In the genomic region with DNA sequence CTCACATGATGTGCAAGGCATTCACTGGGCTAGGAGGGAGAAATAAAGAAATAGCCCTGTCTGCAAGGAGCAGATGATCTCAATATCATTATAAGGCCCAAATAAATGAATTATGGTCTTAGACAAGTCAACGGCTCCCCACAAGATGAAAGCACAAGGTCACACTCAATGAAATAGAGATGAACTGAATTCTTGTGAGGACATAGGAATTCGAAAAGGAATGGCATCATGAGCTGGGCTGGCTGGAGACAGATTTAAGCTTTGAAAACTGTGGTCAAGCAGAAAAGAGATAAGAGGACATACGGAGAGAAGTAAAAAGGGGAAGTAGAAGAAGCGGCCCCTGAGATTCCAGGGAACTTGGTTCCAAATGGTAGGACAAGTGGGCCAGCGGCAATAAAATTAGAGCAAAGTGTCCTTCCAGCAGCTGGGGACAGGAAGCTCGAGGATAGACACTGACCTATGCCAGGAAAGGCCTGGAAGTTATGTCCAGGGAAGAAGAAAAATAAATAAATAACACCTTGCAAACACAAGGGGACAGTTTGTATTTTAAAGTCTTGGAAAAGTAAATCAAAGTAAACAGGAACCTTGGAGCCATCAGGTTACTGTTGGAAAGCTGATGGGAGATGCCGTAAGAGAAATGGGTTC, we compare ENCODE assay signal across 16 cellular contexts. TPM values are rescaled to one million over a fixed set of nuclear protein-coding genes. Genes with fewer than 3 reads are reported as not detected.
DNase-seq lines count a peak whose midpoint lies in the region; ATAC-seq and TF ChIP-seq lines count a peak whose summit lies in the region.
"Had no signal": no experiment of that assay in that cellular context is flagged by ENCODE, and none has a peak within 500 bp of the region (broad histone marks: within the 10 kb centered on the region; RNA-seq: fewer than 3 reads in every experiment).

No MANE protein-coding gene starts in this region.

- H3K4me1 ChIP-seq in ACC112 (ENCODE audit: control insufficient read depth, insufficient read depth, low read length, unreplicated experiment) = peaks cover 17% of the 10 kb centered on the region
- peaks cover 6 to 47% of the 10 kb centered on the region in 2 donors for H3K4me1 ChIP-seq in ascending aorta
- H3K4me1 ChIP-seq in left lung = peaks cover 26 to 37% of the 10 kb centered on the region in 2 donors
- peaks cover 4% of the 10 kb centered on the region for H3K4me1 ChIP-seq in prostate gland (replicated peaks)

- intact Hi-C loops in ascending aorta (cut with DNase I) (loop anchor here (1.0 kb wide), 1 partner anchor 12 kb away; no protein-coding TSS in a partner anchor), left lung (cut with DNase I) (no loop called here), prostate gland (cut with DNase I) (no loop called here)

- H3K9me3 ChIP-seq in ascending aorta = no peaks in the 10 kb centered on the region
- H3K9me3 ChIP-seq in left lung = no peaks in the 10 kb centered on the region
- H3K9me3 ChIP-seq in prostate gland = no peaks in the 10 kb centered on the region
- H3K9me3 ChIP-seq: right lobe of liver had no signal

- H3K4me3 ChIP-seq in ACC112 (ENCODE audit: low read depth, low read length) (peak overlapping the region; percentile 54), LNCaP clone FGC (ENCODE audit: low read depth, low read length) (no peak overlapping the region), ascending aorta (no peak overlapping the region), left lung (no peak overlapping the region), prostate gland (no peak overlapping the region)
- H3K4me3 ChIP-seq: right lobe of liver, SK-N-MC had no signal

- H3K27ac ChIP-seq in ACC112 (ENCODE audit: low read depth, low read length) (peak overlapping the region; percentile 64), ascending aorta (peak overlapping the region; percentile 30 to 81), left lung (peak overlapping the region; percentile 10 to 51), prostate gland (peak overlapping the region in 1 of 2 donors; percentile 18)
- H3K27ac ChIP-seq: right lobe of liver, SK-N-MC had no signal

- no peak for TF ChIP-seq POLR2A in prostate gland (IDR thresholded peaks at IDR 0.05)

- WGBS in prostate gland = 64% methylated on average over 7 of the region's 7 CpGs

- H3K79me2 ChIP-seq in ACC112 (ENCODE audit: control insufficient read depth, insufficient read depth, low read length, unreplicated experiment) = no peaks in the 10 kb centered on the region

- DNase-seq in LNCaP clone FGC (ENCODE audit: low read depth) (peak; percentile 88), ascending aorta (ENCODE audit: low spot score in 2 of 2) (no peak), left lung (no peak), NCI-H1105 treated with DMSO at 0.1 percent for 48 hours (lab: John Stamatoyannopoulos, UW) (no peak), prostate gland (ENCODE audit: low spot score) (no peak)
- DNase-seq: activated CD4-positive, alpha-beta T cell treated with anti-CD3 and anti-CD28 coated beads, Interleukin-2, amount 50 U/mL, for 48 hours; activated naive CD4-positive, alpha-beta T cell treated with anti-CD3 and anti-CD28 coated beads, Interleukin-2, amount 50 U/mL, for 16 hours; MM.1S; NCI-H2081; NCI-H510A; right lobe of liver; stimulated activated CD4-positive, alpha-beta T cell treated with anti-CD3 and anti-CD28 coated beads, Interleukin-2, amount 100 ng/mL, for 24 hours had no signal

- H3K36me3 ChIP-seq in ACC112 (ENCODE audit: insufficient read depth, low read length) (no peaks in the 10 kb centered on the region), ascending aorta (no peaks in the 10 kb centered on the region), left lung (no peaks in the 10 kb centered on the region), prostate gland (no peaks in the 10 kb centered on the region)
- H3K36me3 ChIP-seq: right lobe of liver had no signal

- TF ChIP-seq CTCF in LNCaP clone FGC (IDR thresholded peaks at IDR 0.05; ENCODE audit: control insufficient read depth, extremely low read depth, insufficient read depth) (no peak), ascending aorta (IDR thresholded peaks at IDR 0.05) (no peak), left lung (IDR thresholded peaks at IDR 0.05) (no peak), prostate gland (IDR thresholded peaks at IDR 0.05) (no peak)

- no peaks in the 10 kb centered on the region for H3K27me3 ChIP-seq in ACC112 (ENCODE audit: insufficient read depth, low read length)
- no peaks in the 10 kb centered on the region for H3K27me3 ChIP-seq in ascending aorta
- no peaks in the 10 kb centered on the region for H3K27me3 ChIP-seq in left lung
- H3K27me3 ChIP-seq in prostate gland (replicated peaks; ENCODE audit: insufficient read depth) = no peaks in the 10 kb centered on the region
- H3K27me3 ChIP-seq: right lobe of liver had no signal

- no peak for ATAC-seq in left lung
- no peak for ATAC-seq in HG03457 (IDR thresholded peaks at IDR 0.05; ENCODE audit: unreplicated experiment)
- no peak for ATAC-seq in GM18907 (IDR thresholded peaks at IDR 0.05; ENCODE audit: unreplicated experiment)
- ATAC-seq: right lobe of liver had no signal

- H2AFZ ChIP-seq in ACC112 (ENCODE audit: low read length, unreplicated experiment) = peak overlapping the region; percentile 9

RNA-seq across cellular contexts. Expression of a gene that starts 37.9 kb away (rescaled TPM):
- total RNA-seq in ascending aorta (53.5 TPM), left lung (10 to 100 TPM; 39.3 to 42.6 TPM), prostate gland (100 to 1,000 TPM in 1 of 2 donors, 10 to 100 TPM in 1; 29.4 to 105 TPM)
